ENCODE assay signal across 29 cellular contexts in the genomic region with DNA sequence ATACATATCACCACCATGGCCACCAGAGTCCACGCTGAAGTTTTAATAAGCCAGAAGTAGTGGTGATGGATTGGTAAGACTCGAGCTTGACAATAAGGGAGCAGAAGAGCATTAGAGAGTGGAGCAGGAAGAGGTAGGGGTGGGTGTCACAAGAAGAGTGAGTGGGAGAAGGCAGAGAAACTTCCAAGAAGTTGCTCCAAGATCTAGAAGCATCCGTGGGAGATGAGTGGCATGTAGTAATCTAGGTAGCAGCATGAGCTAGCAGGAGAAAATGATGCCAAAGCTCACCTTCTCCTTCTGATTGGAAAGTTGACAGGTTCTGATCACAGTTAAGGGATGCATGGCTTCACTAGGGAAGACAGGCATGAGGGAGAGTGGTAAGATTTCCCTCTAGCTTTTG.
"Had no signal": no experiment of that assay in that cellular context is flagged by ENCODE, and none has a peak within 500 bp of the region (broad histone marks: within the 10 kb centered on the region; RNA-seq: fewer than 3 reads in every experiment).

No MANE protein-coding gene starts in this region.

- H3K9me3 Mint-ChIP-seq: naive thymus-derived CD8-positive, alpha-beta T cell; natural killer cell treated with Interleukin-12 subunit alpha and Interleukin-12 subunit beta and Interleukin-15 and Interleukin-18, amount 100 ng/mL, for 72 hours; nephron progenitor cell; neural crest cell; stimulated activated memory B cell treated with anti-CD40 and anti-IgM and Interleukin-4, amounts not matched to agents 10 μg/mL and 1 μg/mL and 100 μg/mL, for 72 hours; stimulated activated naive CD8-positive, alpha-beta T cell treated with anti-CD3 and anti-CD28 coated beads, Interleukin-15, amount 100 ng/mL, for 72 hours; type B pancreatic cell had no signal

- H3K27ac ChIP-seq: neutrophil, pancreas, prostate gland, skin epidermis, spleen, suprapubic skin, testis, tibial artery, transverse colon, upper lobe of right lung, uterus had no signal

- H3K27ac Mint-ChIP-seq: naive thymus-derived CD8-positive, alpha-beta T cell; natural killer cell treated with Interleukin-12 subunit alpha and Interleukin-12 subunit beta and Interleukin-15 and Interleukin-18, amount 100 ng/mL, for 72 hours; nephron progenitor cell; stimulated activated memory B cell treated with anti-CD40 and anti-IgM and Interleukin-4, amounts not matched to agents 10 μg/mL and 1 μg/mL and 100 μg/mL, for 72 hours; stimulated activated naive CD8-positive, alpha-beta T cell treated with anti-CD3 and anti-CD28 coated beads, Interleukin-15, amount 100 ng/mL, for 72 hours; type B pancreatic cell had no signal

- H3K4me1 ChIP-seq: pancreas, prostate gland, spleen, suprapubic skin, testis, tibial artery, transverse colon, upper lobe of right lung had no signal

- H3K36me3 ChIP-seq: neutrophil, prostate gland, spleen, suprapubic skin, transverse colon, uterus had no signal

- H3K4me2 ChIP-seq: smooth muscle cell had no signal

- H3K27me3 Mint-ChIP-seq: stimulated activated naive CD8-positive, alpha-beta T cell treated with anti-CD3 and anti-CD28 coated beads, Interleukin-15, amount 100 ng/mL, for 72 hours; type B pancreatic cell had no signal

- DNase-seq: naive thymus-derived CD8-positive, alpha-beta T cell; nephron progenitor cell; pancreas; right cardiac atrium; spleen; stimulated activated CD4-positive, alpha-beta T cell treated with anti-CD3 and anti-CD28 coated beads, Interleukin-12 subunit alpha, Interleukin-12 subunit beta, amount 100 ng/mL, for 4 hours; stimulated activated CD4-positive, alpha-beta T cell treated with anti-CD3 and anti-CD28 coated beads, Interleukin-1b, Interleukin-23, amount 100 ng/mL, for 48 hours; stimulated activated CD4-positive, alpha-beta T cell treated with anti-CD3 and anti-CD28 coated beads, Interleukin-4, amount 100 ng/mL, for 1 hour; stimulated activated CD4-positive, alpha-beta T cell treated with anti-CD3 and anti-CD28 coated beads, Interleukin-4, amount 100 ng/mL, for 4 hours; stimulated activated CD8-positive, alpha-beta memory T cell treated with anti-CD3 and anti-CD28 coated beads, Interleukin-4, amount 100 ng/mL, for 48 hours; stimulated activated naive CD4-positive, alpha-beta T cell; stimulated activated naive CD8-positive, alpha-beta T cell treated with anti-CD3 and anti-CD28 coated beads, Interleukin-15, amount 100 ng/mL, for 72 hours; stimulated activated naive CD8-positive, alpha-beta T cell treated with anti-CD3 and anti-CD28 coated beads, Interleukin-15, Interleukin-2, amounts not matched to agents 100 U/mL and 50 U/mL, for 24 hours; substantia nigra; testis; tibial artery; transverse colon; upper lobe of right lung; uterus had no signal

- ATAC-seq: naive thymus-derived CD8-positive, alpha-beta T cell; natural killer cell treated with Interleukin-12 subunit alpha and Interleukin-12 subunit beta and Interleukin-15 and Interleukin-18, amount 100 ng/mL, for 72 hours; pancreas; right cardiac atrium; sciatic nerve; stimulated activated memory B cell treated with anti-CD40 and anti-IgM and Interleukin-4, amounts not matched to agents 10 μg/mL and 1 μg/mL and 100 μg/mL, for 72 hours; stimulated activated naive CD8-positive, alpha-beta T cell treated with anti-CD3 and anti-CD28 coated beads, Interleukin-15, amount 100 ng/mL, for 72 hours; stimulated activated naive CD8-positive, alpha-beta T cell treated with anti-CD3 and anti-CD28 coated beads, Interleukin-15, Interleukin-2, amounts not matched to agents 100 U/mL and 50 U/mL, for 24 hours; upper lobe of right lung had no signal

- FAIRE-seq: pancreas had no signal

- H3K36me3 Mint-ChIP-seq: naive thymus-derived CD8-positive, alpha-beta T cell; natural killer cell treated with Interleukin-12 subunit alpha and Interleukin-12 subunit beta and Interleukin-15 and Interleukin-18, amount 100 ng/mL, for 72 hours; stimulated activated memory B cell treated with anti-CD40 and anti-IgM and Interleukin-4, amounts not matched to agents 10 μg/mL and 1 μg/mL and 100 μg/mL, for 72 hours had no signal

- H3K27me3 ChIP-seq: neutrophil, pancreas, spleen, suprapubic skin, testis, tibial artery, transverse colon, upper lobe of right lung, uterus had no signal

- H3K4me3 ChIP-seq: pancreas, prostate gland, skin epidermis, smooth muscle cell, spleen, suprapubic skin, testis, tibial artery, transverse colon, upper lobe of right lung, uterus had no signal

- H3K4me3 Mint-ChIP-seq: naive thymus-derived CD8-positive, alpha-beta T cell; natural killer cell treated with Interleukin-12 subunit alpha and Interleukin-12 subunit beta and Interleukin-15 and Interleukin-18, amount 100 ng/mL, for 72 hours; nephron progenitor cell; neural crest cell; stimulated activated memory B cell treated with anti-CD40 and anti-IgM and Interleukin-4, amounts not matched to agents 10 μg/mL and 1 μg/mL and 100 μg/mL, for 72 hours; stimulated activated naive CD8-positive, alpha-beta T cell treated with anti-CD3 and anti-CD28 coated beads, Interleukin-15, amount 100 ng/mL, for 72 hours; type B pancreatic cell had no signal

- H3K9me3 ChIP-seq: neutrophil, pancreas, prostate gland, spleen, suprapubic skin, testis, tibial artery, transverse colon, upper lobe of right lung, uterus had no signal
